In genomic region chr11:87659807-87660206, GRCh38 we compare ENCODE assay signal across 21 cellular contexts.
DNase-seq lines count a peak whose midpoint lies in the region; ATAC-seq and TF ChIP-seq lines count a peak whose summit lies in the region.
"Had no signal": no experiment of that assay in that cellular context is flagged by ENCODE, and none has a peak within 500 bp of the region (broad histone marks: within the 10 kb centered on the region; RNA-seq: fewer than 3 reads in every experiment).

No MANE protein-coding gene starts in this region.

- no peaks in the 10 kb centered on the region for H3K27me3 ChIP-seq in dorsolateral prefrontal cortex
- H3K27me3 ChIP-seq: BE2C had no signal

- DNase-seq in HT1080 (ENCODE audit: low read depth) (peak; percentile 1), dorsolateral prefrontal cortex (no peak), NCI-H524 treated with DMSO at 0.1 percent for 48 hours (lab: John Stamatoyannopoulos, UW) (no peak), activated gamma-delta T cell treated with Interleukin-2 at 50 U/mL for 16 hours (no peak)
- DNase-seq in activated T-cell treated with anti-CD3 and anti-CD28 coated beads, Interleukin-2, amount 50 U/mL, for 1 hour, result no peak
- DNase-seq: ACHN; BE2C; C1 segment of cervical spinal cord; CD4-positive, CD25-positive, alpha-beta regulatory T cell; CD8-positive, alpha-beta memory T cell; COR-L47; DMS 273 treated with DMSO at 0.1 percent for 48 hours; DMS53; DND-41; GF-D8; GM23248; IMR-90 had no signal

- H3K4me3 ChIP-seq in dorsolateral prefrontal cortex, result no peak overlapping the region
- H3K4me3 ChIP-seq: GM23248, HAP-1, K562 had no signal

- TF ChIP-seq CTCF in dorsolateral prefrontal cortex (IDR thresholded peaks at IDR 0.05 in 54 of 56, conservative IDR thresholded peaks at IDR 0.05 in 2 of 56; ENCODE audit: low read depth in 1 of 56, partially characterized antibody in 56 of 56), result no peak

- ATAC-seq in GM19023 (IDR thresholded peaks at IDR 0.05; ENCODE audit: unreplicated experiment), result no peak
- ATAC-seq: K562 had no signal

- H3K27ac ChIP-seq in angular gyrus (ENCODE audit: low read depth, low read length) (peak overlapping the region; percentile 59), dorsolateral prefrontal cortex (peak overlapping the region in 38 of 59 donors; percentile 2 to 86 (median 66))
- H3K27ac ChIP-seq: GM23248 had no signal

- intact Hi-C loops in dorsolateral prefrontal cortex (cut with DNase I), result no loop called here
